Comparison of ENCODE assay signal across 2 cellular contexts in the genomic region with DNA sequence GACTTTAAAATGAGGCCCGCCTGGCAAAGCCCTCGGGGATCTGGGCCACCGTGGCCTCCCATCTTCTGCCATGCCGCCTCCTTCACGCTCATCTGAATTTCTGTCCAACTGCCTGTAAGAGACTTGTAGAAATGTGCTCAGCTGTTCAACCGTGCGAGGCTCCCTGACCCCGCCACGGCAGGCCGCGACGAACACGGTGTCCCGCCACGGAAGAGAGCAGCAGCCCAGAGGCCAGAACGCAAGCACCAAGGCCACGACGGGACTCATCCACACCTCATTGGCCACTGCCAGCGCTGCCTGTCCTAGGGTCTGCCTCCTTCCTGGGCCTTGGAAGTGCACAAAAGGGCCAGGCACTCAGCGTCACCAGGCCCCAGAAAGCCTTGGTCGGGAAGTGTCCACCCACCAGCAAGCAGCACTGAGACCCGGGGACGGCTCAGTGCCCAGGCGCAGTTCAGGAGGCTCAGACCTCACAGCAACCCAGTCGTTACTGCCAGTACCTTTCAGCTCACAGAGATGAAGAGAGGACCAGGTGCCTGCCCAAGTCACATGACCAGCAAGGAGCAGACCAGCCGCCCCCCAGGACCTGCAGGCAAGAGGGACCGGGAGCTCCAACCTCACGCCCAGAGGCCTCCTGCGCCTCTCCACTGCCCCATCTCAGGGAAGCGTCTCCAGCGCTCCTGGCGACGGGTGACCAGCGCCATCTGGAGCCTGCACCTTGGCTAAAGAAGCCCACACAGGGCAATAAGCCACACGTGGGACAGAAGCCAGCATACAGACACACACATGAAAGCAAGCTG.
TF ChIP-seq lines count a peak whose summit lies in the region.

No MANE protein-coding gene starts in this region.

TF ChIP-seq in HCT116, 20 proteins besides CTCF, POLR2A, EP300 and RAD21:
- TF ChIP-seq EZH2phosphoT487 (IDR thresholded peaks at IDR 0.05; ENCODE audit: borderline replicate concordance) (no peak), ZNF274 (IDR thresholded peaks at IDR 0.05; ENCODE audit: low read depth, low read length) (no peak)
- TF ChIP-seq, protein P1, sequence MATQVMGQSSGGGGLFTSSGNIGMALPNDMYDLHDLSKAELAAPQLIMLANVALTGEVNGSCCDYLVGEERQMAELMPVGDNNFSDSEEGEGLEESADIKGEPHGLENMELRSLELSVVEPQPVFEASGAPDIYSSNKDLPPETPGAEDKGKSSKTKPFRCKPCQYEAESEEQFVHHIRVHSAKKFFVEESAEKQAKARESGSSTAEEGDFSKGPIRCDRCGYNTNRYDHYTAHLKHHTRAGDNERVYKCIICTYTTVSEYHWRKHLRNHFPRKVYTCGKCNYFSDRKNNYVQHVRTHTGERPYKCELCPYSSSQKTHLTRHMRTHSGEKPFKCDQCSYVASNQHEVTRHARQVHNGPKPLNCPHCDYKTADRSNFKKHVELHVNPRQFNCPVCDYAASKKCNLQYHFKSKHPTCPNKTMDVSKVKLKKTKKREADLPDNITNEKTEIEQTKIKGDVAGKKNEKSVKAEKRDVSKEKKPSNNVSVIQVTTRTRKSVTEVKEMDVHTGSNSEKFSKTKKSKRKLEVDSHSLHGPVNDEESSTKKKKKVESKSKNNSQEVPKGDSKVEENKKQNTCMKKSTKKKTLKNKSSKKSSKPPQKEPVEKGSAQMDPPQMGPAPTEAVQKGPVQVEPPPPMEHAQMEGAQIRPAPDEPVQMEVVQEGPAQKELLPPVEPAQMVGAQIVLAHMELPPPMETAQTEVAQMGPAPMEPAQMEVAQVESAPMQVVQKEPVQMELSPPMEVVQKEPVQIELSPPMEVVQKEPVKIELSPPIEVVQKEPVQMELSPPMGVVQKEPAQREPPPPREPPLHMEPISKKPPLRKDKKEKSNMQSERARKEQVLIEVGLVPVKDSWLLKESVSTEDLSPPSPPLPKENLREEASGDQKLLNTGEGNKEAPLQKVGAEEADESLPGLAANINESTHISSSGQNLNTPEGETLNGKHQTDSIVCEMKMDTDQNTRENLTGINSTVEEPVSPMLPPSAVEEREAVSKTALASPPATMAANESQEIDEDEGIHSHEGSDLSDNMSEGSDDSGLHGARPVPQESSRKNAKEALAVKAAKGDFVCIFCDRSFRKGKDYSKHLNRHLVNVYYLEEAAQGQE (IDR thresholded peaks at IDR 0.05; ENCODE audit: low read depth): no peak

TF ChIP-seq in K562, 482 proteins besides CTCF, POLR2A, EP300 and RAD21:
- TF ChIP-seq, protein P2, sequence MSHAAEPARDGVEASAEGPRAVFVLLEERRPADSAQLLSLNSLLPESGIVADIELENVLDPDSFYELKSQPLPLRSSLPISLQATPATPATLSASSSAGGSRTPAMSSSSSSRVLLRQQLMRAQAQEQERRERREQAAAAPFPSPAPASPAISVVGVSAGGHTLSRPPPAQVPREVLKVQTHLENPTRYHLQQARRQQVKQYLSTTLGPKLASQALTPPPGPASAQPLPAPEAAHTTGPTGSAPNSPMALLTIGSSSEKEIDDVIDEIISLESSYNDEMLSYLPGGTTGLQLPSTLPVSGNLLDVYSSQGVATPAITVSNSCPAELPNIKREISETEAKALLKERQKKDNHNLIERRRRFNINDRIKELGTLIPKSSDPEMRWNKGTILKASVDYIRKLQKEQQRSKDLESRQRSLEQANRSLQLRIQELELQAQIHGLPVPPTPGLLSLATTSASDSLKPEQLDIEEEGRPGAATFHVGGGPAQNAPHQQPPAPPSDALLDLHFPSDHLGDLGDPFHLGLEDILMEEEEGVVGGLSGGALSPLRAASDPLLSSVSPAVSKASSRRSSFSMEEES (CRISPR knock-in tag; IDR thresholded peaks at IDR 0.05): peak; percentile 50
- no peak for TF ChIP-seq NFIX (CRISPR knock-in tag; IDR thresholded peaks at IDR 0.05; ENCODE audit: low read depth)
